8 cellular contexts compared by ENCODE assay signal in genomic region chr3:169668957-169669681, GRCh38. TPM values are rescaled to one million over a fixed set of nuclear protein-coding genes. Genes with fewer than 3 reads are reported as not detected.
DNase-seq lines count a peak whose midpoint lies in the region; ATAC-seq and TF ChIP-seq lines count a peak whose summit lies in the region.

No MANE protein-coding gene starts in this region.

- H3K4me3 Mint-ChIP-seq in activated T-helper 2 cell treated with anti-CD3 and anti-CD28 coated beads, Interferon-gamma antibody, Interleukin-2, Interleukin-4, amounts not matched to agents 10 μg/mL and 5 μg/mL and 100 μg/mL, durations not matched to agents 14 hours and 24 hours and 36 hours (ENCODE audit: low read depth) = peak overlapping the region; percentile 14

- peak overlapping the region; percentile 78 for H2AFZ ChIP-seq in osteoblast (ENCODE audit: low read length)

- H3K4me3 ChIP-seq in osteoblast (ENCODE audit: insufficient read depth, low read length) = peak overlapping the region; percentile 69

- peak; percentile 97 for DNase-seq in DMS 273 (lab: John Stamatoyannopoulos, UW; ENCODE audit: unreplicated experiment)
- peak; percentile 62 for DNase-seq in NCI-H524 treated with DMSO at 0.1 percent for 48 hours (lab: John Stamatoyannopoulos, UW)
- DNase-seq in activated T-helper 2 cell treated with anti-CD3 and anti-CD28 coated beads, Interferon-gamma antibody, Interleukin-2, Interleukin-4, amounts not matched to agents 10 μg/mL and 5 μg/mL and 100 μg/mL, durations not matched to agents 14 hours and 24 hours and 36 hours (ENCODE audit: low spot score) = no peak
- DNase-seq in Right ventricle myocardium inferior (ENCODE audit: missing footprints) = peak; percentile 89
- DNase-seq in osteoblast (ENCODE audit: insufficient read length, low spot score, missing footprints) = peak; percentile 96
- no peak for DNase-seq in AML-193 (lab: John Stamatoyannopoulos, UW)

- peaks cover 84% of the 10 kb centered on the region for H3K27me3 Mint-ChIP-seq in activated T-helper 2 cell treated with anti-CD3 and anti-CD28 coated beads, Interferon-gamma antibody, Interleukin-2, Interleukin-4, amounts not matched to agents 10 μg/mL and 5 μg/mL and 100 μg/mL, durations not matched to agents 14 hours and 24 hours and 36 hours (ENCODE audit: low read depth)

- H3K4me1 ChIP-seq in osteoblast (ENCODE audit: insufficient read depth, low read length) = peaks cover 7% of the 10 kb centered on the region

- H3K9me3 Mint-ChIP-seq in activated T-helper 2 cell treated with anti-CD3 and anti-CD28 coated beads, Interferon-gamma antibody, Interleukin-2, Interleukin-4, amounts not matched to agents 10 μg/mL and 5 μg/mL and 100 μg/mL, durations not matched to agents 14 hours and 24 hours and 36 hours = peaks cover 4% of the 10 kb centered on the region

- H3K4me2 ChIP-seq in osteoblast (ENCODE audit: insufficient read depth, low read length) = peak overlapping the region; percentile 84

- H3K27ac Mint-ChIP-seq in activated T-helper 2 cell treated with anti-CD3 and anti-CD28 coated beads, Interferon-gamma antibody, Interleukin-2, Interleukin-4, amounts not matched to agents 10 μg/mL and 5 μg/mL and 100 μg/mL, durations not matched to agents 14 hours and 24 hours and 36 hours = no peak overlapping the region

- intact Hi-C loops in activated T-helper 2 cell treated with anti-CD3 and anti-CD28 coated beads, Interferon-gamma antibody, Interleukin-2, Interleukin-4, amounts not matched to agents 10 μg/mL and 5 μg/mL and 100 μg/mL, durations not matched to agents 14 hours and 24 hours and 36 hours (cut with micrococcal nuclease) = loop anchor here (1.0 to 5.0 kb wide), 4 partner anchors 9 to 802 kb away; no protein-coding TSS in a partner anchor
- intact Hi-C loops in Right ventricle myocardium inferior (cut with DNase I) = loop anchor here (2.0 to 10.0 kb wide), 3 partner anchors 76 to 804 kb away; no protein-coding TSS in a partner anchor

- H3K9me3 ChIP-seq in osteoblast (ENCODE audit: low read depth, low read length) = no peaks in the 10 kb centered on the region

- H3K4me1 Mint-ChIP-seq in activated T-helper 2 cell treated with anti-CD3 and anti-CD28 coated beads, Interferon-gamma antibody, Interleukin-2, Interleukin-4, amounts not matched to agents 10 μg/mL and 5 μg/mL and 100 μg/mL, durations not matched to agents 14 hours and 24 hours and 36 hours (ENCODE audit: low read depth) = peaks cover 17% of the 10 kb centered on the region

- ATAC-seq in GM19467 (IDR thresholded peaks at IDR 0.05; ENCODE audit: unreplicated experiment) = peak; percentile 90
- peak; percentile 85 for ATAC-seq in HG03442 (IDR thresholded peaks at IDR 0.05; ENCODE audit: unreplicated experiment)
- ATAC-seq in Right ventricle myocardium inferior = peak; percentile 97

- no peaks in the 10 kb centered on the region for H3K36me3 ChIP-seq in osteoblast (ENCODE audit: insufficient read depth, low read length)

- no peak overlapping the region for H3K27ac ChIP-seq in osteoblast (ENCODE audit: low read depth, low read length)

- H3K27me3 ChIP-seq in osteoblast (ENCODE audit: insufficient read depth, low read length) = peaks cover 73% of the 10 kb centered on the region

- no peaks in the 10 kb centered on the region for H4K20me1 ChIP-seq in osteoblast (ENCODE audit: insufficient read depth, low read length)

- peak; percentile 61 for TF ChIP-seq CTCF in osteoblast (IDR thresholded peaks at IDR 0.05; ENCODE audit: extremely low read depth, low read depth, low read length)

- no peaks in the 10 kb centered on the region for H3K36me3 Mint-ChIP-seq in activated T-helper 2 cell treated with anti-CD3 and anti-CD28 coated beads, Interferon-gamma antibody, Interleukin-2, Interleukin-4, amounts not matched to agents 10 μg/mL and 5 μg/mL and 100 μg/mL, durations not matched to agents 14 hours and 24 hours and 36 hours (ENCODE audit: low read depth)

- no peaks in the 10 kb centered on the region for H3K79me2 ChIP-seq in osteoblast (ENCODE audit: insufficient read depth, low read length)

RNA-seq across cellular contexts. Expression of gene MECOM, which starts 5.6 kb away (rescaled TPM):
- total RNA-seq in activated T-helper 2 cell treated with anti-CD3 and anti-CD28 coated beads, Interferon-gamma antibody, Interleukin-2, Interleukin-4, amounts not matched to agents 10 μg/mL and 5 μg/mL and 100 μg/mL, durations not matched to agents 14 hours and 24 hours and 36 hours = not detected in 2 replicates
- total RNA-seq in Right ventricle myocardium inferior (20.0 TPM), osteoblast (2.2 and 5.6 TPM in 2 replicates)

Comparison
In these comparisons a context has a peak if more than half of its experiments do, and no peak if none do; other contexts are left out.
1. DNase-seq: peak in DMS 273 (single experiment), NCI-H524 treated with DMSO at 0.1 percent for 48 hours (single experiment), Right ventricle myocardium inferior (single experiment) and osteoblast (single experiment); none in activated T-helper 2 cell treated with anti-CD3 and anti-CD28 coated beads, Interferon-gamma antibody, Interleukin-2, Interleukin-4, amounts not matched to agents 10 μg/mL and 5 μg/mL and 100 μg/mL, durations not matched to agents 14 hours and 24 hours and 36 hours (single experiment) and AML-193 (0 of 2).
2. Peak in every context shown above with its lines, with median percentiles within 50 percentile points of each other: ATAC-seq.